In the genomic region with DNA sequence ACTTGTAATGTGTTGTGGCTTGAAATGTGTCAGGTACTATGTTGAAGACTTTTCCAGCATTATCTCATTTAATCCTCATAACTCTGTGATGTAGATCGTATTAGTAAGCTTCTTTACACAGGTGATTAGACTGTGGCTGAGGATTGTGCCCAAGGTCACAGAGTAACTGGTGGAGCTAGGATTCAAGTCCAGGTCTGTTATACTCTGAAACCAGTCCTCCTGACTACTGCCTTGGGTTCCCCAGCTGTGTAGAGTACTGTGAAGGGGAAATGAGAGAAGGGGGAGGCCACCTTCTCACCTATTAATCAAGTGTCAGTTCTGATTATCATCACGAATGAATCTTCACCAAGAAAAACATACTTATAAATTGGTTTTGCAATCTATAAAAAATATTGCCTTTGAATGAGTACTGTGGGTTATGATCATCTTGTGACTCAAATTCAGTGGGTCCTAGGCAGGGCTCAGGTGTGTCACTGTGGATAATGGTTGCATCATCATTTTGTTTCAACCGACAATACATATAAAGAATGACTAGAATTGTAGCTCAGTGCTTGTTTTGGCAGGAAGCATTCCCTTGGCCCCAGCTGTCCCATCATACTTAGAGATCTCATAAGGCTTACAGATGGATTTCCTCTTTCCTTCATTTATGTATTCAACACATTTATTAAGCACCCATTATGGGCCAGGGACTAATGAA, we compare ENCODE assay signal across 17 cellular contexts. TPM values are rescaled to one million over a fixed set of nuclear protein-coding genes. Genes with fewer than 3 reads are reported as not detected.
DNase-seq lines count a peak whose midpoint lies in the region; ATAC-seq, FAIRE-seq and TF ChIP-seq lines count a peak whose summit lies in the region.
"Had no signal": no experiment of that assay in that cellular context is flagged by ENCODE, and none has a peak within 500 bp of the region (broad histone marks: within the 10 kb centered on the region; RNA-seq: fewer than 3 reads in every experiment).

No MANE protein-coding gene starts in this region.

- H3K9ac ChIP-seq in HepG2 (ENCODE audit: insufficient read depth, low read depth, low read length), result 0 out of 2 replicates have a peak overlapping the region, but pooled peaks have one; percentile 49

- H3K4me2 ChIP-seq in HepG2 (ENCODE audit: low read depth, low read length) (peak overlapping the region; percentile 25), OCI-LY7 (ENCODE audit: low read length) (no peak overlapping the region)
- H3K4me2 ChIP-seq: smooth muscle cell had no signal

- H3K4me3 Mint-ChIP-seq in activated CD4-positive, alpha-beta memory T cell treated with anti-CD3 and anti-CD28 coated beads, Interleukin-2, amount 10 ng/mL, durations not matched to agents 7 days and 5 days, result peak overlapping the region; percentile 21
- H3K4me3 Mint-ChIP-seq: neural crest cell had no signal

- no peak for TF ChIP-seq EP300 in HepG2 (IDR thresholded peaks at IDR 0.05; ENCODE audit: low read depth in 2 of 2, low read length in 2 of 2)
- no peak for TF ChIP-seq EP300 in HepG2 (CRISPR knock-in tag; IDR thresholded peaks at IDR 0.05; ENCODE audit: borderline replicate concordance)

- no TSS peak for BruUV-seq in HepG2 (replicated peaks; lab: Mats Ljungman, UMichigan)
- no TSS peak for BruUV-seq in OCI-LY7 (replicated peaks; lab: Mats Ljungman, UMichigan)

- ATAC-seq in HepG2 (no peak), right lobe of liver (no peak), upper lobe of right lung (no peak), HG03439 (IDR thresholded peaks at IDR 0.05; ENCODE audit: unreplicated experiment) (no peak)

- DNase-seq in HepG2 (ENCODE audit: low spot score) (no peak), right lobe of liver (no peak), esophagus squamous epithelium (lab: John Stamatoyannopoulos, UW) (no peak), upper lobe of right lung (no peak), vagina (ENCODE audit: extremely low spot score in 2 of 2) (no peak), OCI-LY7 (ENCODE audit: low spot score) (no peak)
- no peak for DNase-seq in activated CD4-positive, alpha-beta memory T cell treated with anti-CD3 and anti-CD28 coated beads, Interleukin-2, amount 10 ng/mL, durations not matched to agents 7 days and 5 days
- DNase-seq: cerebellar nuclear complex, foreskin melanocyte, kidney glomerular epithelial cell, NCI-H1048, NCI-H226 had no signal

- TF ChIP-seq RAD21 in HepG2 (CRISPR knock-in tag; IDR thresholded peaks at IDR 0.05), result no peak

- intact Hi-C loops in HepG2 (cut with micrococcal nuclease; ENCODE audit: unreplicated experiment), result no loop called here
- intact Hi-C loops in right lobe of liver (cut with DNase I), result no loop called here
- intact Hi-C loops in esophagus squamous epithelium (cut with DNase I), result no loop called here
- intact Hi-C loops in upper lobe of right lung (cut with DNase I), result no loop called here
- intact Hi-C loops in vagina (cut with DNase I), result no loop called here
- intact Hi-C loops in OCI-LY7 (cut with micrococcal nuclease; ENCODE audit: unreplicated experiment), result loop anchor here (10.0 kb wide), 1 partner anchor 157 kb away; no protein-coding TSS in a partner anchor

- no peaks in the 10 kb centered on the region for H3K27me3 Mint-ChIP-seq in activated CD4-positive, alpha-beta memory T cell treated with anti-CD3 and anti-CD28 coated beads, Interleukin-2, amount 10 ng/mL, durations not matched to agents 7 days and 5 days

- H3K9me2 ChIP-seq in OCI-LY7 (ENCODE audit: insufficient read depth, low read length), result no peaks in the 10 kb centered on the region

- H3K4me3 ChIP-seq in HepG2 (replicated peaks in 1 of 3; ENCODE audit: insufficient read depth in 1 of 3, low read depth in 2 of 3, low read length in 3 of 3) (no peak overlapping the region), right lobe of liver (no peak overlapping the region), esophagus squamous epithelium (no peak overlapping the region), upper lobe of right lung (no peak overlapping the region), vagina (no peak overlapping the region), OCI-LY7 (ENCODE audit: low read depth, low read length, poor library complexity, severe bottlenecking) (no peak overlapping the region)
- H3K4me3 ChIP-seq: smooth muscle cell had no signal

- peak overlapping the region; percentile 82 for H3K27ac Mint-ChIP-seq in activated CD4-positive, alpha-beta memory T cell treated with anti-CD3 and anti-CD28 coated beads, Interleukin-2, amount 10 ng/mL, durations not matched to agents 7 days and 5 days

- in situ Hi-C loops in HepG2 (cut with HindIII; ENCODE audit: extremely low pct_ligation_motif_present, low pct_unique_long_range_greater_than_20kb), result no loop called here

- peak; percentile 23 for FAIRE-seq in HepG2 (lab: Jason Lieb, UNC)
- FAIRE-seq: G401.6, urothelium cell line had no signal

- TF ChIP-seq POLR2A in HepG2 (IDR thresholded peaks at IDR 0.05; ENCODE audit: insufficient read depth in 1 of 2, low read depth in 2 of 2, low read length in 2 of 2) (0 out of 4 replicates have a peak, but pooled peaks of 1 of the 2 experiments have one; percentile 32), right lobe of liver (IDR thresholded peaks at IDR 0.05) (no peak), esophagus squamous epithelium (IDR thresholded peaks at IDR 0.05) (no peak), vagina (IDR thresholded peaks at IDR 0.05) (no peak)

- H2AFZ ChIP-seq in HepG2 (ENCODE audit: low read length) (no peak overlapping the region), OCI-LY7 (ENCODE audit: low read length) (no peak overlapping the region)

- peaks cover 57% of the 10 kb centered on the region for H3K4me1 ChIP-seq in HepG2 (ENCODE audit: insufficient read depth, low read length)
- no peaks in the 10 kb centered on the region for H3K4me1 ChIP-seq in right lobe of liver
- H3K4me1 ChIP-seq in esophagus squamous epithelium, result peaks cover 5 to 38% (median 6%) of the 10 kb centered on the region in 3 donors
- H3K4me1 ChIP-seq in upper lobe of right lung, result no peaks in the 10 kb centered on the region
- no peaks in the 10 kb centered on the region for H3K4me1 ChIP-seq in vagina
- H3K4me1 ChIP-seq in OCI-LY7 (ENCODE audit: insufficient read depth, low read length, poor library complexity, severe bottlenecking), result peaks cover 8% of the 10 kb centered on the region

- H4K20me1 ChIP-seq in HepG2 (ENCODE audit: insufficient read depth, low read length) (0 out of 2 replicates have a peak, but pooled peaks cover 9% of the 10 kb centered on the region), OCI-LY7 (ENCODE audit: insufficient read depth, low read length) (no peaks in the 10 kb centered on the region)

- peaks cover 59% of the 10 kb centered on the region for H3K79me2 ChIP-seq in HepG2 (ENCODE audit: insufficient read depth, low read length)
- no peaks in the 10 kb centered on the region for H3K79me2 ChIP-seq in OCI-LY7 (ENCODE audit: insufficient read depth, low read depth, low read length)

- no peaks in the 10 kb centered on the region for H3K9me3 Mint-ChIP-seq in activated CD4-positive, alpha-beta memory T cell treated with anti-CD3 and anti-CD28 coated beads, Interleukin-2, amount 10 ng/mL, durations not matched to agents 7 days and 5 days
- H3K9me3 Mint-ChIP-seq: neural crest cell had no signal

- H3K27me3 ChIP-seq in HepG2 (ENCODE audit: control insufficient read depth in 1 of 2, insufficient read depth in 2 of 2, low read length in 2 of 2) (no peaks in the 10 kb centered on the region; a peak in 1 of 5 replicates), right lobe of liver (no peaks in the 10 kb centered on the region), esophagus squamous epithelium (no peaks in the 10 kb centered on the region), upper lobe of right lung (no peaks in the 10 kb centered on the region), vagina (no peaks in the 10 kb centered on the region)

- WGBS in HepG2 (ENCODE audit: low lambda C conversion rate), result 80% methylated on average over 3 of the region's 3 CpGs
- 31% methylated on average over 3 of the region's 3 CpGs for WGBS in right lobe of liver (ENCODE audit: insufficient coverage, low coverage, low lambda C conversion rate, missing lambda C conversion rate)
- WGBS in esophagus squamous epithelium, 2 donors, result 24 to 65% methylated on average over 3 of the region's 3 CpGs

- TF ChIP-seq CTCF in HepG2 (CRISPR knock-in tag; IDR thresholded peaks at IDR 0.05), result no peak
- TF ChIP-seq CTCF in right lobe of liver (IDR thresholded peaks at IDR 0.05), result no peak
- no peak for TF ChIP-seq CTCF in esophagus squamous epithelium (IDR thresholded peaks at IDR 0.05)
- no peak for TF ChIP-seq CTCF in upper lobe of right lung (IDR thresholded peaks at IDR 0.05)
- no peak for TF ChIP-seq CTCF in vagina (IDR thresholded peaks at IDR 0.05)
- no peak for TF ChIP-seq CTCF in OCI-LY7 (conservative IDR thresholded peaks at IDR 0.05; ENCODE audit: low read length)

- peaks cover 52% of the 10 kb centered on the region for H3K4me1 Mint-ChIP-seq in activated CD4-positive, alpha-beta memory T cell treated with anti-CD3 and anti-CD28 coated beads, Interleukin-2, amount 10 ng/mL, durations not matched to agents 7 days and 5 days

- POLR2A ChIA-PET in HepG2 (lab: Yijun Ruan, JAX) (interaction anchor here (1.7 kb wide), 1 partner anchor 14 kb away, joined by 3 read pairs; no protein-coding TSS in a partner anchor), OCI-LY7 (lab: Charles Lee) (interaction anchor here (0.6 to 1.0 kb wide), 3 partner anchors 8 to 361 kb away, joined by 3 to 4 read pairs (median 4); no protein-coding TSS in a partner anchor)
- POLR2A ChIA-PET in activated CD4-positive, alpha-beta memory T cell treated with anti-CD3 and anti-CD28 coated beads, Interleukin-2, amount 10 ng/mL, durations not matched to agents 7 days and 5 days (lab: Charles Lee), result interaction anchor here (1.5 to 2.3 kb wide), 4 partner anchors 57 to 231 kb away, joined by 4 to 10 read pairs (median 8); partner anchors contain the start of genes TAB3 and TASL

- H3K27ac ChIP-seq in HepG2 (ENCODE audit: extremely low read length, insufficient read depth, low read length), result peak overlapping the region; percentile 43
- no peak overlapping the region for H3K27ac ChIP-seq in right lobe of liver
- H3K27ac ChIP-seq in esophagus squamous epithelium, result peak overlapping the region; percentile 29 to 68 (median 41)
- H3K27ac ChIP-seq in upper lobe of right lung, result peak overlapping the region; percentile 11
- no peak overlapping the region for H3K27ac ChIP-seq in vagina
- no peak overlapping the region for H3K27ac ChIP-seq in OCI-LY7 (ENCODE audit: low read depth, low read length, poor library complexity, severe bottlenecking)

- H3K36me3 ChIP-seq in HepG2 (replicated peaks in 1 of 2; ENCODE audit: control insufficient read depth in 1 of 2, insufficient read depth in 2 of 2, low read length in 2 of 2) (0 out of 5 replicates have a peak, but pooled peaks cover 0 to 2% of the 10 kb centered on the region in 2 experiments), right lobe of liver (no peaks in the 10 kb centered on the region), esophagus squamous epithelium (no peaks in the 10 kb centered on the region), upper lobe of right lung (no peaks in the 10 kb centered on the region), vagina (no peaks in the 10 kb centered on the region), OCI-LY7 (ENCODE audit: insufficient read depth, low read length) (no peaks in the 10 kb centered on the region)

- H3K36me3 Mint-ChIP-seq in activated CD4-positive, alpha-beta memory T cell treated with anti-CD3 and anti-CD28 coated beads, Interleukin-2, amount 10 ng/mL, durations not matched to agents 7 days and 5 days (ENCODE audit: low read depth), result peaks cover 23% of the 10 kb centered on the region

- CTCF ChIA-PET in HepG2 (lab: Yijun Ruan, JAX; ENCODE audit: low intra/inter-chr PET ratio, low total read pairs), result no interaction called here
- CTCF ChIA-PET in activated CD4-positive, alpha-beta memory T cell treated with anti-CD3 and anti-CD28 coated beads, Interleukin-2, amount 10 ng/mL, durations not matched to agents 7 days and 5 days (lab: Charles Lee), result interaction anchor here (1.2 kb wide), 1 partner anchor 8 kb away, joined by 3 read pairs; no protein-coding TSS in a partner anchor
- CTCF ChIA-PET in OCI-LY7 (lab: Charles Lee; ENCODE audit: unreplicated experiment), result no interaction called here

- no peaks in the 10 kb centered on the region for H3K9me3 ChIP-seq in HepG2 (ENCODE audit: low read length)
- H3K9me3 ChIP-seq in right lobe of liver, result no peaks in the 10 kb centered on the region
- H3K9me3 ChIP-seq in esophagus squamous epithelium, result no peaks in the 10 kb centered on the region
- H3K9me3 ChIP-seq in upper lobe of right lung, result no peaks in the 10 kb centered on the region
- no peaks in the 10 kb centered on the region for H3K9me3 ChIP-seq in vagina
- H3K9me3 ChIP-seq in OCI-LY7 (ENCODE audit: low read length), result no peaks in the 10 kb centered on the region

RNA-seq across cellular contexts. Expression of gene GK, which starts 4.5 kb away (rescaled TPM):
- 64.2 and 91.1 TPM in 2 replicates for total RNA-seq in HepG2 (2016; rRNA removed; fragmentation: Illumina TruSeq; extraction: Trizol)
- 8.4 and 10.9 TPM in 2 replicates for total RNA-seq in HepG2 (2016; cell fraction: cytosol; rRNA removed; fragmentation: Illumina TruSeq; extraction: Trizol; ENCODE audit: low read depth)
- total RNA-seq in HepG2 (2016; cell fraction: insoluble cytoplasmic fraction; rRNA removed; fragmentation: Illumina TruSeq; extraction: Trizol), result 66.0 and 90.6 TPM in 2 replicates
- 16.0 and 19.5 TPM in 2 replicates for total RNA-seq in HepG2 (2016; cell fraction: membrane; rRNA removed; fragmentation: Illumina TruSeq; extraction: Trizol)
- total RNA-seq in HepG2 (2016; cell fraction: nucleus; rRNA removed; fragmentation: Illumina TruSeq; extraction: Trizol), result 61.7 and 67.1 TPM in 2 replicates
- polyA plus RNA-seq in HepG2 (2011; rRNA removed), result 265 and 274 TPM in 2 replicates
- 91.6 and 146 TPM in 2 replicates for polyA plus RNA-seq in HepG2 (2011; cell fraction: cytosol; rRNA removed)
- 267 and 310 TPM in 2 replicates for polyA plus RNA-seq in HepG2 (2011; cell fraction: nucleus; rRNA removed)
- polyA plus RNA-seq in HepG2 (2012), result 133 and 173 TPM in 2 replicates
- 4.9 and 5.5 TPM in 2 replicates for polyA plus RNA-seq in HepG2 (2016; cell fraction: cytosol; fragmentation: Illumina TruSeq; extraction: Trizol; ENCODE audit: low read depth)
- 71.8 and 74.5 TPM in 2 replicates for polyA plus RNA-seq in HepG2 (2016; cell fraction: insoluble cytoplasmic fraction; fragmentation: Illumina TruSeq; extraction: Trizol; ENCODE audit: low read depth)
- polyA plus RNA-seq in HepG2 (2016; cell fraction: membrane; fragmentation: Illumina TruSeq; extraction: Trizol; ENCODE audit: low read depth), result 8.3 and 9.0 TPM in 2 replicates
- 71.3 and 81.0 TPM in 2 replicates for polyA plus RNA-seq in HepG2 (2016; cell fraction: nucleus; fragmentation: Illumina TruSeq; extraction: Trizol; ENCODE audit: insufficient read depth, low read depth)
- 11.6 and 131 TPM in 2 replicates for polyA minus RNA-seq in HepG2 (2011; rRNA and poly(A)+ RNA removed; ENCODE audit: low replicate concordance)
- polyA minus RNA-seq in HepG2 (2011; cell fraction: cytosol; rRNA and poly(A)+ RNA removed), result 129 and 164 TPM in 2 replicates
- 724 and 744 TPM in 2 replicates for polyA minus RNA-seq in HepG2 (2011; cell fraction: nucleus; rRNA and poly(A)+ RNA removed)
- 100 to 1,000 TPM in 3 of 6 experiments, 10 to 100 TPM in 3; 23.6 to 121 (median 73.2) TPM for total RNA-seq in right lobe of liver
- total RNA-seq in activated CD4-positive, alpha-beta memory T cell treated with anti-CD3 and anti-CD28 coated beads, Interleukin-2, amount 10 ng/mL, durations not matched to agents 7 days and 5 days, result 10 to 100 TPM; 34.2 to 37.5 TPM
- 10 to 100 TPM in 3 of 4 donors, 1 to 10 TPM in 1; 6.9 to 31.3 (median 10.6) TPM for total RNA-seq in esophagus squamous epithelium
- 48.3 TPM for total RNA-seq in upper lobe of right lung
- total RNA-seq in vagina, result 7.6 TPM
- total RNA-seq in OCI-LY7 (2014; rRNA removed; shearing (Covaris generic)), result 8.1 and 10.1 TPM in 2 replicates
- 15.5 and 19.7 TPM in 2 replicates for total RNA-seq in OCI-LY7 (2022)

Comparison
In these comparisons a context has a peak if more than half of its experiments do, and no peak if none do; other contexts are left out.
1. H3K27ac ChIP-seq: peak in HepG2 (single experiment), esophagus squamous epithelium (4 of 4) and upper lobe of right lung (single experiment); none in right lobe of liver (0 of 3), vagina (single experiment) and OCI-LY7 (single experiment).